ENCODE assay signal across 19 cellular contexts in genomic region chr20:13875265-13875811, GRCh38.
A peak's percentile ranks its signal among the peaks of the same experiment; 100 is the strongest.
DNase-seq lines count a peak whose midpoint lies in the region; ATAC-seq, FAIRE-seq and TF ChIP-seq lines count a peak whose summit lies in the region.
"Had no signal": no experiment of that assay in that cellular context is flagged by ENCODE, and none has a peak within 500 bp of the region (broad histone marks: within the 10 kb centered on the region; RNA-seq: fewer than 3 reads in every experiment).

No MANE protein-coding gene starts in this region.

- H3K27me3 Mint-ChIP-seq in GM23338 (ENCODE audit: insufficient read depth, low read depth, poor library complexity): peaks cover 2% of the 10 kb centered on the region

- POLR2A ChIA-PET in H1 (lab: Charles Lee; ENCODE audit: partially characterized antibody): interaction anchor here (1.0 to 2.4 kb wide), 2 partner anchors 8 to 56 kb away, joined by 3 to 7 read pairs; no protein-coding TSS in a partner anchor

- H3K18ac ChIP-seq in H1 (ENCODE audit: extremely low read depth, low read length): peak overlapping the region; percentile 68; the same call in 1 of the 2 replicates

- peak overlapping the region; percentile 80 for H2BK12ac ChIP-seq in H1 (ENCODE audit: low read depth, low read length)

- CTCF ChIA-PET in H1 (lab: Charles Lee; ENCODE audit: partially characterized antibody): interaction anchor here (0.6 to 1.6 kb wide), 7 partner anchors 22 to 76 kb away, joined by 3 to 5 read pairs (median 3); no protein-coding TSS in a partner anchor

- H2BK15ac ChIP-seq in H1 (ENCODE audit: low read length): no peak overlapping the region

- H3K9ac ChIP-seq in H1 (replicated peaks in 1 of 4; ENCODE audit: extremely low read depth in 1 of 4, low read depth in 3 of 4, low read length in 3 of 4): no peak overlapping the region; a peak in 1 of 7 replicates
- H3K9ac ChIP-seq: KMS-11 had no signal

- peak overlapping the region; percentile 4 for H4K91ac ChIP-seq in H1 (replicated peaks; ENCODE audit: insufficient read length, low read length)

- peak overlapping the region; percentile 67; the same call in 1 of the 2 replicates for H2BK5ac ChIP-seq in H1 (ENCODE audit: low read depth, low read length)

- in situ Hi-C loops in transverse colon (cut with MboI; ENCODE audit: low pct_ligation_motif_present in 1 of 4, low pct_unique_long_range_greater_than_20kb in 1 of 4, low sequenced_read_pairs in 3 of 4): no loop called here

- TF ChIP-seq EP300 in H1 (IDR thresholded peaks at IDR 0.05; ENCODE audit: borderline replicate concordance in 1 of 2, low read depth in 2 of 2, low read length in 2 of 2): no peak
- no peak for TF ChIP-seq EP300 in transverse colon (IDR thresholded peaks at IDR 0.05; ENCODE audit: low read depth)

- H3K23ac ChIP-seq in H1 (ENCODE audit: insufficient read length): no peak overlapping the region

- H4K20me1 ChIP-seq in GM23338 (replicated peaks; ENCODE audit: insufficient read depth): no peaks in the 10 kb centered on the region
- no peaks in the 10 kb centered on the region for H4K20me1 ChIP-seq in H1 (replicated peaks in 1 of 2; ENCODE audit: control insufficient read depth in 1 of 2, insufficient read depth in 2 of 2, low read length in 2 of 2)

- no peak for FAIRE-seq in H1 (lab: Jason Lieb, UNC)

- WGBS in H1 (ENCODE audit: extremely low coverage in 1 of 2, insufficient coverage in 1 of 2, insufficient read length in 1 of 2, insufficient replicate concordance in 2 of 2, low coverage in 1 of 2, low lambda C conversion rate in 2 of 2, missing lambda C conversion rate in 1 of 2), 2 experiments: 89% methylated on average over 3 of the region's 3 CpGs; no CpG with 5 or more reads in 1 of the 2 experiments
- WGBS in mesodermal cell (ENCODE audit: insufficient coverage in 2 of 2), 2 experiments: 83 to 86% methylated on average over 1 to 3 of the region's 3 CpGs
- 91% methylated on average over 3 of the region's 3 CpGs; no CpG with 5 or more reads in 1 of the 2 donors for WGBS in transverse colon (ENCODE audit: low coverage in 1 of 2), 2 donors

- H3K9me3 ChIP-seq in H1 (ENCODE audit: insufficient read depth in 2 of 2, low read depth in 1 of 2, low read length in 1 of 2) (no peaks in the 10 kb centered on the region), mesodermal cell (ENCODE audit: control insufficient read depth, low read length) (no peaks in the 10 kb centered on the region), transverse colon (no peaks in the 10 kb centered on the region)
- H3K9me3 ChIP-seq: Caco-2 had no signal

- H3K4me3 ChIP-seq in GM23338: peak overlapping the region; percentile 1; the same call in 1 of the 2 replicates
- peak overlapping the region in 1 of 4 experiments; percentile 46; a peak in 1 of 8 replicates for H3K4me3 ChIP-seq in H1 (ENCODE audit: extremely low read depth in 1 of 4, insufficient read depth in 2 of 4, low read depth in 3 of 4, low read length in 4 of 4)
- no peak overlapping the region for H3K4me3 ChIP-seq in mesodermal cell (ENCODE audit: extremely low read depth, insufficient read depth, low read length, poor library complexity, severe bottlenecking)
- H3K4me3 ChIP-seq in transverse colon: no peak overlapping the region

- no peak overlapping the region for H3K4ac ChIP-seq in H1 (replicated peaks; ENCODE audit: insufficient read length, low read depth, low read length)

- 0 out of 3 replicates have a peak, but pooled peaks cover 3% of the 10 kb centered on the region for H3K9me3 Mint-ChIP-seq in GM23338

- H2AFZ ChIP-seq in GM23338 (peak overlapping the region; percentile 78; the same call in 1 of the 2 replicates), H1 (ENCODE audit: low read length) (0 out of 2 replicates have a peak overlapping the region, but pooled peaks have one; percentile 54)

- H3K79me2 ChIP-seq in GM23338 (replicated peaks; ENCODE audit: insufficient read depth): no peaks in the 10 kb centered on the region
- no peaks in the 10 kb centered on the region for H3K79me2 ChIP-seq in H1 (ENCODE audit: control insufficient read depth in 1 of 2, insufficient read depth in 2 of 2, low read length in 2 of 2)

- ATAC-seq in GM23338 (peak; percentile 14), GM18498 (IDR thresholded peaks at IDR 0.05; ENCODE audit: unreplicated experiment) (no peak)
- ATAC-seq: HCT116, Panc1 had no signal

- intact Hi-C loops in transverse colon (cut with DNase I; ENCODE audit: low total_unique reads): no loop called here

- H3K27ac Mint-ChIP-seq in GM23338: no peak overlapping the region; the same call in 1 of the 2 replicates

- peak overlapping the region; percentile 57 for H3K27ac ChIP-seq in GM23338 (ENCODE audit: low read depth)
- no peak overlapping the region; the same call in 1 of the 2 replicates for H3K27ac ChIP-seq in H1 (ENCODE audit: low read depth, low read length)
- H3K27ac ChIP-seq in mesodermal cell (ENCODE audit: low read depth, low read length, severe bottlenecking): peak overlapping the region; percentile 12
- H3K27ac ChIP-seq in transverse colon: peak overlapping the region in 3 of 4 donors; percentile 51 to 76 (median 66)
- H3K27ac ChIP-seq: KMS-11 had no signal

- no peak overlapping the region for H4K8ac ChIP-seq in H1 (ENCODE audit: extremely low read depth, insufficient read depth, low read length)

- H3K14ac ChIP-seq in H1 (ENCODE audit: insufficient read length): no peak overlapping the region

- H3K79me1 ChIP-seq in H1 (ENCODE audit: low read depth, low read length): no peaks in the 10 kb centered on the region

- TF ChIP-seq RAD21 in H1 (IDR thresholded peaks at IDR 0.05 in 1 of 2, conservative IDR thresholded peaks at IDR 0.05 in 1 of 2; ENCODE audit: low read depth in 2 of 2, low read length in 2 of 2): no peak

- peaks cover 27% of the 10 kb centered on the region for H3K4me1 Mint-ChIP-seq in GM23338

- H3K27me3 ChIP-seq in GM23338 (ENCODE audit: insufficient read depth) (no peaks in the 10 kb centered on the region), H1 (replicated peaks in 1 of 4; ENCODE audit: control insufficient read depth in 3 of 4, extremely low read depth in 1 of 4, insufficient read depth in 3 of 4, low read length in 3 of 4) (no peaks in the 10 kb centered on the region), transverse colon (no peaks in the 10 kb centered on the region)

- no peak overlapping the region for H4K5ac ChIP-seq in H1 (ENCODE audit: insufficient read length, low read depth, low read length)

- peak overlapping the region; percentile 63 for H2BK120ac ChIP-seq in H1 (replicated peaks; ENCODE audit: low read depth, low read length)

- H3K36me3 ChIP-seq in GM23338 (ENCODE audit: insufficient read depth) (no peaks in the 10 kb centered on the region), H1 (ENCODE audit: control insufficient read depth in 2 of 4, insufficient read depth in 4 of 4, low read length in 3 of 4) (no peaks in the 10 kb centered on the region), mesodermal cell (ENCODE audit: control insufficient read depth, insufficient read depth, low read length) (no peaks in the 10 kb centered on the region), transverse colon (no peaks in the 10 kb centered on the region)

- H3F3A ChIP-seq in GM23338 (replicated peaks; ENCODE audit: low read depth): no peaks in the 10 kb centered on the region

- peak; percentile 29 for DNase-seq in GM23338 (ENCODE audit: low spot score)
- DNase-seq in H1 (ENCODE audit: low read depth in 1 of 2, low spot score in 2 of 2): no peak
- no peak for DNase-seq in transverse colon
- DNase-seq in A172 (ENCODE audit: low spot score): no peak
- no peak for DNase-seq in NAMALWA (ENCODE audit: low spot score)
- DNase-seq: ACHN, Caco-2, DMS153, EL, NCI-H1092, NCI-H146, NCI-H2081, NCI-H510A, NCI-H82 had no signal

- no peak overlapping the region for H3K4me3 Mint-ChIP-seq in GM23338

- no peak for TF ChIP-seq POLR2A in H1 (IDR thresholded peaks at IDR 0.05; ENCODE audit: control extremely low read depth in 1 of 2, low read depth in 2 of 2, low read length in 2 of 2)
- no peak for TF ChIP-seq POLR2A in transverse colon (IDR thresholded peaks at IDR 0.05)

- H2BK20ac ChIP-seq in H1 (ENCODE audit: low read length): peak overlapping the region; percentile 56

- no peaks in the 10 kb centered on the region; the same call in 2 of the 3 replicates for H3K36me3 Mint-ChIP-seq in GM23338 (ENCODE audit: low read depth)

- H3K4me2 ChIP-seq in GM23338 (peak overlapping the region; percentile 57), H1 (ENCODE audit: insufficient read depth in 1 of 2, low read depth in 2 of 2, low read length in 2 of 2) (peak overlapping the region; percentile 32 to 65; a peak in 3 of 4 replicates)
- H3K4me2 ChIP-seq: KMS-11 had no signal

- peaks cover 2% of the 10 kb centered on the region; the same call in 1 of the 2 replicates for H3K23me2 ChIP-seq in H1 (ENCODE audit: low read depth, low read length)

- 0 out of 2 replicates have a peak, but pooled peaks cover 7% of the 10 kb centered on the region for H3K9me2 ChIP-seq in GM23338 (ENCODE audit: insufficient read depth)

- H3K4me1 ChIP-seq in GM23338 (ENCODE audit: insufficient read depth) (peaks cover 27% of the 10 kb centered on the region), H1 (replicated peaks in 1 of 4; ENCODE audit: control insufficient read depth in 3 of 4, insufficient read depth in 4 of 4, low read length in 3 of 4) (peaks cover 6 to 19% (median 19%) of the 10 kb centered on the region in 4 experiments), mesodermal cell (ENCODE audit: control insufficient read depth, insufficient read depth, low read length, poor library complexity, severe bottlenecking) (peaks cover 11% of the 10 kb centered on the region), transverse colon (peaks cover 0 to 12% (median 5%) of the 10 kb centered on the region in 4 donors)
- H3K4me1 ChIP-seq: Caco-2 had no signal

- H3K56ac ChIP-seq in H1 (replicated peaks; ENCODE audit: insufficient read length, low read depth, low read length): no peak overlapping the region

- no peak overlapping the region for H2AK5ac ChIP-seq in H1 (ENCODE audit: low read depth, low read length)

- no peak for TF ChIP-seq CTCF in GM23338 (conservative IDR thresholded peaks at IDR 0.05; ENCODE audit: low read depth in 2 of 2)
- TF ChIP-seq CTCF in H1 (IDR thresholded peaks at IDR 0.05; ENCODE audit: control extremely low read depth in 1 of 3, insufficient read depth in 1 of 3, low read depth in 1 of 3, low read length in 3 of 3): no peak
- TF ChIP-seq CTCF in transverse colon (IDR thresholded peaks at IDR 0.05): no peak

TF ChIP-seq in H1, 55 proteins besides CTCF, POLR2A, EP300 and RAD21 (continues in another document):
- TF ChIP-seq, protein P1, sequence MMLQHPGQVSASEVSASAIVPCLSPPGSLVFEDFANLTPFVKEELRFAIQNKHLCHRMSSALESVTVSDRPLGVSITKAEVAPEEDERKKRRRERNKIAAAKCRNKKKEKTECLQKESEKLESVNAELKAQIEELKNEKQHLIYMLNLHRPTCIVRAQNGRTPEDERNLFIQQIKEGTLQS (IDR thresholded peaks at IDR 0.05; ENCODE audit: insufficient read depth, low read depth, low read length): no peak
